8 cellular contexts compared by ENCODE assay signal in the genomic region with DNA sequence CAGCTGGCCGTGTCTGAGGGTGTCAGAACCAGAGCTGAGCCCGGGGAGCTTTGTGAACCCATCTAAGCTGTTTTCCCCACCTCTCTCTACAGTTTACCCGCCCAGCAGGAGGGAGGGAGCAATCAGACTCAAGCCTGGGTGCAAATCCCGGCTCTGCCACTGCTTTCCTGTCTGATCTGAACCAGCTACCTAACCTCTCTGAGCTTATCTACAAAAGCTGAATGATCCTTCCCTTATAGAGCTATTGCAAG.
A peak's percentile ranks its signal among the peaks of the same experiment; 100 is the strongest.
DNase-seq lines count a peak whose midpoint lies in the region; ATAC-seq and TF ChIP-seq lines count a peak whose summit lies in the region.

No MANE protein-coding gene starts in this region.

- H2AFZ ChIP-seq in MM.1S (ENCODE audit: low read length), result no peak overlapping the region

- TF ChIP-seq CTCF in MM.1S (IDR thresholded peaks at IDR 0.05; ENCODE audit: low read length), result no peak

- peak overlapping the region; percentile 93 for H3K4me3 ChIP-seq in MM.1S (ENCODE audit: low read length)
- H3K4me3 ChIP-seq in mucosa of rectum (ENCODE audit: low read length in 2 of 2), result peak overlapping the region; percentile 77 to 98

- H3K36me3 ChIP-seq in MM.1S (replicated peaks; ENCODE audit: insufficient read depth, low read length) (0 out of 2 replicates have a peak, but pooled peaks cover 8% of the 10 kb centered on the region), mucosa of rectum (ENCODE audit: control insufficient read depth in 2 of 2, insufficient read depth in 2 of 2, low read length in 2 of 2) (peaks cover 0 to 6% of the 10 kb centered on the region in 2 donors)

- H3K9me3 ChIP-seq in MM.1S (replicated peaks; ENCODE audit: insufficient read depth, low read length), result no peaks in the 10 kb centered on the region
- H3K9me3 ChIP-seq in mucosa of rectum (ENCODE audit: control insufficient read depth in 2 of 2, low read length in 2 of 2), result no peaks in the 10 kb centered on the region

- H3K27me3 ChIP-seq in MM.1S (replicated peaks; ENCODE audit: insufficient read depth, low read length), result no peaks in the 10 kb centered on the region
- no peaks in the 10 kb centered on the region for H3K27me3 ChIP-seq in mucosa of rectum (ENCODE audit: control insufficient read depth in 2 of 2, insufficient read depth in 2 of 2, low read length in 2 of 2)

- H3K4me1 ChIP-seq in MM.1S (ENCODE audit: low read length) (peaks cover 34% of the 10 kb centered on the region), mucosa of rectum (ENCODE audit: control insufficient read depth in 2 of 2, insufficient read depth in 2 of 2, low read length in 2 of 2) (peaks cover 15 to 23% of the 10 kb centered on the region in 2 donors)

- peak overlapping the region; percentile 79 for H3K27ac ChIP-seq in MM.1S (ENCODE audit: low read length)
- H3K27ac ChIP-seq in cingulate gyrus (ENCODE audit: low read depth, low read length), result peak overlapping the region; percentile 97
- H3K27ac ChIP-seq in mucosa of rectum (ENCODE audit: low read depth in 2 of 2, low read length in 2 of 2), result peak overlapping the region; percentile 87 to 96

- no peaks in the 10 kb centered on the region for H4K20me1 ChIP-seq in MM.1S (ENCODE audit: insufficient read depth, low read length)

- peaks cover 10% of the 10 kb centered on the region for H3F3A ChIP-seq in MM.1S (ENCODE audit: insufficient read depth, low read length)

- H3K79me2 ChIP-seq in MM.1S (ENCODE audit: low read length), result peaks cover 54% of the 10 kb centered on the region

- no peak for DNase-seq in MM.1S
- no peak for DNase-seq in DMS 273 treated with DMSO at 0.1 percent for 48 hours (lab: John Stamatoyannopoulos, UW)
- DNase-seq in NOMO-1 treated with dmso at 0.1 percent for 144 hours (lab: John Stamatoyannopoulos, UW; ENCODE audit: unreplicated experiment), result no peak
- DNase-seq in GF-D8 (lab: John Stamatoyannopoulos, UW), result no peak
- DNase-seq in activated CD8-positive, alpha-beta memory T cell treated with anti-CD3 and anti-CD28 coated beads, Interleukin-2, amount 50 U/mL, for 4 hours, result no peak

- H3K9me2 ChIP-seq in MM.1S (replicated peaks; ENCODE audit: insufficient read depth, low read length), result no peaks in the 10 kb centered on the region

- peak; percentile 29 for ATAC-seq in GM19035 (IDR thresholded peaks at IDR 0.05; ENCODE audit: unreplicated experiment)

- peak overlapping the region; percentile 69 for H3K9ac ChIP-seq in MM.1S (ENCODE audit: low read length)
- peak overlapping the region; percentile 69 to 91 for H3K9ac ChIP-seq in mucosa of rectum (ENCODE audit: low read depth in 1 of 2, low read length in 2 of 2)

- H3K4me2 ChIP-seq in MM.1S (ENCODE audit: low read depth, low read length), result peak overlapping the region; percentile 70
